1 cellular context compared by ENCODE assay signal in genomic region chr1:99758073-99758511, GRCh38.
A peak's percentile ranks its signal among the peaks of the same experiment; 100 is the strongest.
TF ChIP-seq lines count a peak whose summit lies in the region.

No MANE protein-coding gene starts in this region.

TF ChIP-seq in GM12878, 131 proteins besides CTCF, POLR2A, EP300 and RAD21 (continued from another document):
- no peak for TF ChIP-seq IRF3 (IDR thresholded peaks at IDR 0.05)
- TF ChIP-seq TBL1XR1 (IDR thresholded peaks at IDR 0.05; ENCODE audit: low read depth, low read length): no peak
- TF ChIP-seq, protein P1, sequence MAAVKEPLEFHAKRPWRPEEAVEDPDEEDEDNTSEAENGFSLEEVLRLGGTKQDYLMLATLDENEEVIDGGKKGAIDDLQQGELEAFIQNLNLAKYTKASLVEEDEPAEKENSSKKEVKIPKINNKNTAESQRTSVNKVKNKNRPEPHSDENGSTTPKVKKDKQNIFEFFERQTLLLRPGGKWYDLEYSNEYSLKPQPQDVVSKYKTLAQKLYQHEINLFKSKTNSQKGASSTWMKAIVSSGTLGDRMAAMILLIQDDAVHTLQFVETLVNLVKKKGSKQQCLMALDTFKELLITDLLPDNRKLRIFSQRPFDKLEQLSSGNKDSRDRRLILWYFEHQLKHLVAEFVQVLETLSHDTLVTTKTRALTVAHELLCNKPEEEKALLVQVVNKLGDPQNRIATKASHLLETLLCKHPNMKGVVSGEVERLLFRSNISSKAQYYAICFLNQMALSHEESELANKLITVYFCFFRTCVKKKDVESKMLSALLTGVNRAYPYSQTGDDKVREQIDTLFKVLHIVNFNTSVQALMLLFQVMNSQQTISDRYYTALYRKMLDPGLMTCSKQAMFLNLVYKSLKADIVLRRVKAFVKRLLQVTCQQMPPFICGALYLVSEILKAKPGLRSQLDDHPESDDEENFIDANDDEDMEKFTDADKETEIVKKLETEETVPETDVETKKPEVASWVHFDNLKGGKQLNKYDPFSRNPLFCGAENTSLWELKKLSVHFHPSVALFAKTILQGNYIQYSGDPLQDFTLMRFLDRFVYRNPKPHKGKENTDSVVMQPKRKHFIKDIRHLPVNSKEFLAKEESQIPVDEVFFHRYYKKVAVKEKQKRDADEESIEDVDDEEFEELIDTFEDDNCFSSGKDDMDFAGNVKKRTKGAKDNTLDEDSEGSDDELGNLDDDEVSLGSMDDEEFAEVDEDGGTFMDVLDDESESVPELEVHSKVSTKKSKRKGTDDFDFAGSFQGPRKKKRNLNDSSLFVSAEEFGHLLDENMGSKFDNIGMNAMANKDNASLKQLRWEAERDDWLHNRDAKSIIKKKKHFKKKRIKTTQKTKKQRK (IDR thresholded peaks at IDR 0.05; ENCODE audit: low read depth, low read length): no peak
- no peak for TF ChIP-seq NFXL1 (IDR thresholded peaks at IDR 0.05; ENCODE audit: borderline replicate concordance)
- TF ChIP-seq JUNB (IDR thresholded peaks at IDR 0.05): 0 out of 2 replicates have a peak, but pooled peaks have one; percentile 4
- no peak for TF ChIP-seq BCL3 (IDR thresholded peaks at IDR 0.05; ENCODE audit: borderline replicate concordance, insufficient read depth, low read depth, low read length, poor library complexity, severe bottlenecking)
- TF ChIP-seq, protein P2, sequence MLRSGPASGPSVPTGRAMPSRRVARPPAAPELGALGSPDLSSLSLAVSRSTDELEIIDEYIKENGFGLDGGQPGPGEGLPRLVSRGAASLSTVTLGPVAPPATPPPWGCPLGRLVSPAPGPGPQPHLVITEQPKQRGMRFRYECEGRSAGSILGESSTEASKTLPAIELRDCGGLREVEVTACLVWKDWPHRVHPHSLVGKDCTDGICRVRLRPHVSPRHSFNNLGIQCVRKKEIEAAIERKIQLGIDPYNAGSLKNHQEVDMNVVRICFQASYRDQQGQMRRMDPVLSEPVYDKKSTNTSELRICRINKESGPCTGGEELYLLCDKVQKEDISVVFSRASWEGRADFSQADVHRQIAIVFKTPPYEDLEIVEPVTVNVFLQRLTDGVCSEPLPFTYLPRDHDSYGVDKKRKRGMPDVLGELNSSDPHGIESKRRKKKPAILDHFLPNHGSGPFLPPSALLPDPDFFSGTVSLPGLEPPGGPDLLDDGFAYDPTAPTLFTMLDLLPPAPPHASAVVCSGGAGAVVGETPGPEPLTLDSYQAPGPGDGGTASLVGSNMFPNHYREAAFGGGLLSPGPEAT (IDR thresholded peaks at IDR 0.05; ENCODE audit: low read depth): peak; percentile 18; the same call in 1 of the 2 replicates
- no peak for TF ChIP-seq ZNF217 (IDR thresholded peaks at IDR 0.05)
- TF ChIP-seq RBBP5 (conservative IDR thresholded peaks at IDR 0.05): no peak
- peak; percentile 33 to 64; a peak in 2 of 4 replicates for TF ChIP-seq IKZF2 (IDR thresholded peaks at IDR 0.05)
TF ChIP-seq in GM12878: peak in this region for 7.
